Comparison of ENCODE assay signal across 1 cellular context in the genomic region with DNA sequence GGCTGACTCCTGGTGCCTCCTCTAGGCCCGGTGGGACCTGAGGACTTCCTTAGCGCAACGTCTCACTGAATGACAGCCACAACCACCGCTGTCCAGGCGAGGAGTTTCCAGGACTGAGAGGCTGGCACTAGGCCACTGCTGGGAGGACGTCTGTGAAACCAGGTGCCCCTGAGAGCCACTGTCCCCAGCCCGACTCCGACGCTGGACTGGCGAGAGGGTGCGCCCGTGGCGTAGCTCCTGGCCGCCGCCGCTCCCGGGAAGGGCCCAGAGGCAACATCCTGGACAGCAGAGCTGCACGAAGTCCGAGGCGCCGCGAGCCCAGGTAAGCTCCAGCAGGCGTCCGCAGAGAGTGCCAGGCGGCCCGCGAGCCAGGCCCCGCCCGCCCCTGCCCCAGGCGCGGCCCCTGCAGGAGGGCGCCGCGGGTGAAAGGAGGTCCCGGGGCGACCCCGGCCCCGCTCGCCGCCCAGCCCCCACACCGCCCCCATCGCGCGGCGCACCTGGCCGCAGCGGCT.
TF ChIP-seq lines count a peak whose summit lies in the region.

No MANE protein-coding gene starts in this region.

TF ChIP-seq in K562, 482 proteins besides CTCF, POLR2A, EP300 and RAD21 (continues in another document):
- TF ChIP-seq ZNF174 (CRISPR knock-in tag; IDR thresholded peaks at IDR 0.05): no peak
- TF ChIP-seq, protein P1, sequence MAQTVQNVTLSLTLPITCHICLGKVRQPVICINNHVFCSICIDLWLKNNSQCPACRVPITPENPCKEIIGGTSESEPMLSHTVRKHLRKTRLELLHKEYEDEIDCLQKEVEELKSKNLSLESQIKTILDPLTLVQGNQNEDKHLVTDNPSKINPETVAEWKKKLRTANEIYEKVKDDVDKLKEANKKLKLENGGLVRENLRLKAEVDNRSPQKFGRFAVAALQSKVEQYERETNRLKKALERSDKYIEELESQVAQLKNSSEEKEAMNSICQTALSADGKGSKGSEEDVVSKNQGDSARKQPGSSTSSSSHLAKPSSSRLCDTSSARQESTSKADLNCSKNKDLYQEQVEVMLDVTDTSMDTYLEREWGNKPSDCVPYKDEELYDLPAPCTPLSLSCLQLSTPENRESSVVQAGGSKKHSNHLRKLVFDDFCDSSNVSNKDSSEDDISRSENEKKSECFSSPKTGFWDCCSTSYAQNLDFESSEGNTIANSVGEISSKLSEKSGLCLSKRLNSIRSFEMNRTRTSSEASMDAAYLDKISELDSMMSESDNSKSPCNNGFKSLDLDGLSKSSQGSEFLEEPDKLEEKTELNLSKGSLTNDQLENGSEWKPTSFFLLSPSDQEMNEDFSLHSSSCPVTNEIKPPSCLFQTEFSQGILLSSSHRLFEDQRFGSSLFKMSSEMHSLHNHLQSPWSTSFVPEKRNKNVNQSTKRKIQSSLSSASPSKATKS (CRISPR knock-in tag; IDR thresholded peaks at IDR 0.05): no peak
- TF ChIP-seq, protein P2, sequence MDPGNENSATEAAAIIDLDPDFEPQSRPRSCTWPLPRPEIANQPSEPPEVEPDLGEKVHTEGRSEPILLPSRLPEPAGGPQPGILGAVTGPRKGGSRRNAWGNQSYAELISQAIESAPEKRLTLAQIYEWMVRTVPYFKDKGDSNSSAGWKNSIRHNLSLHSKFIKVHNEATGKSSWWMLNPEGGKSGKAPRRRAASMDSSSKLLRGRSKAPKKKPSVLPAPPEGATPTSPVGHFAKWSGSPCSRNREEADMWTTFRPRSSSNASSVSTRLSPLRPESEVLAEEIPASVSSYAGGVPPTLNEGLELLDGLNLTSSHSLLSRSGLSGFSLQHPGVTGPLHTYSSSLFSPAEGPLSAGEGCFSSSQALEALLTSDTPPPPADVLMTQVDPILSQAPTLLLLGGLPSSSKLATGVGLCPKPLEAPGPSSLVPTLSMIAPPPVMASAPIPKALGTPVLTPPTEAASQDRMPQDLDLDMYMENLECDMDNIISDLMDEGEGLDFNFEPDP (CRISPR knock-in tag; IDR thresholded peaks at IDR 0.05): 0 out of 2 replicates have a peak, but pooled peaks have one; percentile 59
- no peak for TF ChIP-seq ZNF384 (IDR thresholded peaks at IDR 0.05; ENCODE audit: low read depth, low read length)
- TF ChIP-seq TARDBP (IDR thresholded peaks at IDR 0.05): no peak
- TF ChIP-seq RNF2 (IDR thresholded peaks at IDR 0.05): no peak
- TF ChIP-seq BMI1 (IDR thresholded peaks at IDR 0.05; ENCODE audit: low read length): no peak
- no peak for TF ChIP-seq SMAD2 (IDR thresholded peaks at IDR 0.05; ENCODE audit: low read depth, low read length)
- no peak for TF ChIP-seq KLF13 (tag; IDR thresholded peaks at IDR 0.05; ENCODE audit: borderline replicate concordance, low read depth)
- TF ChIP-seq CHD2 (IDR thresholded peaks at IDR 0.05; ENCODE audit: low read depth, low read length): no peak
- TF ChIP-seq MTF1 (CRISPR knock-in tag; IDR thresholded peaks at IDR 0.05; ENCODE audit: borderline replicate concordance): no peak
- no peak for TF ChIP-seq ZNF3 (CRISPR knock-in tag; IDR thresholded peaks at IDR 0.05)
- no peak for TF ChIP-seq SAFB2 (IDR thresholded peaks at IDR 0.05; ENCODE audit: borderline replicate concordance, low read depth, low read length, severe bottlenecking)
- no peak for TF ChIP-seq MTA1 (IDR thresholded peaks at IDR 0.05; ENCODE audit: borderline replicate concordance)
- no peak for TF ChIP-seq RBM34 (IDR thresholded peaks at IDR 0.05; ENCODE audit: borderline replicate concordance, insufficient read depth, low read length)
- TF ChIP-seq RFX1 (IDR thresholded peaks at IDR 0.05): no peak
- TF ChIP-seq, protein P3, sequence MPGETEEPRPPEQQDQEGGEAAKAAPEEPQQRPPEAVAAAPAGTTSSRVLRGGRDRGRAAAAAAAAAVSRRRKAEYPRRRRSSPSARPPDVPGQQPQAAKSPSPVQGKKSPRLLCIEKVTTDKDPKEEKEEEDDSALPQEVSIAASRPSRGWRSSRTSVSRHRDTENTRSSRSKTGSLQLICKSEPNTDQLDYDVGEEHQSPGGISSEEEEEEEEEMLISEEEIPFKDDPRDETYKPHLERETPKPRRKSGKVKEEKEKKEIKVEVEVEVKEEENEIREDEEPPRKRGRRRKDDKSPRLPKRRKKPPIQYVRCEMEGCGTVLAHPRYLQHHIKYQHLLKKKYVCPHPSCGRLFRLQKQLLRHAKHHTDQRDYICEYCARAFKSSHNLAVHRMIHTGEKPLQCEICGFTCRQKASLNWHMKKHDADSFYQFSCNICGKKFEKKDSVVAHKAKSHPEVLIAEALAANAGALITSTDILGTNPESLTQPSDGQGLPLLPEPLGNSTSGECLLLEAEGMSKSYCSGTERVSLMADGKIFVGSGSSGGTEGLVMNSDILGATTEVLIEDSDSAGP (CRISPR knock-in tag; IDR thresholded peaks at IDR 0.05): no peak
- no peak for TF ChIP-seq ZNF324 (CRISPR knock-in tag; IDR thresholded peaks at IDR 0.05)
- TF ChIP-seq MEIS2 (IDR thresholded peaks at IDR 0.05; ENCODE audit: partially characterized antibody): no peak
- TF ChIP-seq SIN3B (IDR thresholded peaks at IDR 0.05; ENCODE audit: low read depth): no peak
- no peak; the same call in 1 of the 2 replicates for TF ChIP-seq ZNF766 (CRISPR knock-in tag; conservative IDR thresholded peaks at IDR 0.05)
- TF ChIP-seq ZKSCAN1 (IDR thresholded peaks at IDR 0.05; ENCODE audit: low read depth, low read length): peak; percentile 47
- TF ChIP-seq, protein P4, sequence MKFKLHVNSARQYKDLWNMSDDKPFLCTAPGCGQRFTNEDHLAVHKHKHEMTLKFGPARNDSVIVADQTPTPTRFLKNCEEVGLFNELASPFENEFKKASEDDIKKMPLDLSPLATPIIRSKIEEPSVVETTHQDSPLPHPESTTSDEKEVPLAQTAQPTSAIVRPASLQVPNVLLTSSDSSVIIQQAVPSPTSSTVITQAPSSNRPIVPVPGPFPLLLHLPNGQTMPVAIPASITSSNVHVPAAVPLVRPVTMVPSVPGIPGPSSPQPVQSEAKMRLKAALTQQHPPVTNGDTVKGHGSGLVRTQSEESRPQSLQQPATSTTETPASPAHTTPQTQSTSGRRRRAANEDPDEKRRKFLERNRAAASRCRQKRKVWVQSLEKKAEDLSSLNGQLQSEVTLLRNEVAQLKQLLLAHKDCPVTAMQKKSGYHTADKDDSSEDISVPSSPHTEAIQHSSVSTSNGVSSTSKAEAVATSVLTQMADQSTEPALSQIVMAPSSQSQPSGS (CRISPR knock-in tag; IDR thresholded peaks at IDR 0.05): no peak
- TF ChIP-seq, protein P5, sequence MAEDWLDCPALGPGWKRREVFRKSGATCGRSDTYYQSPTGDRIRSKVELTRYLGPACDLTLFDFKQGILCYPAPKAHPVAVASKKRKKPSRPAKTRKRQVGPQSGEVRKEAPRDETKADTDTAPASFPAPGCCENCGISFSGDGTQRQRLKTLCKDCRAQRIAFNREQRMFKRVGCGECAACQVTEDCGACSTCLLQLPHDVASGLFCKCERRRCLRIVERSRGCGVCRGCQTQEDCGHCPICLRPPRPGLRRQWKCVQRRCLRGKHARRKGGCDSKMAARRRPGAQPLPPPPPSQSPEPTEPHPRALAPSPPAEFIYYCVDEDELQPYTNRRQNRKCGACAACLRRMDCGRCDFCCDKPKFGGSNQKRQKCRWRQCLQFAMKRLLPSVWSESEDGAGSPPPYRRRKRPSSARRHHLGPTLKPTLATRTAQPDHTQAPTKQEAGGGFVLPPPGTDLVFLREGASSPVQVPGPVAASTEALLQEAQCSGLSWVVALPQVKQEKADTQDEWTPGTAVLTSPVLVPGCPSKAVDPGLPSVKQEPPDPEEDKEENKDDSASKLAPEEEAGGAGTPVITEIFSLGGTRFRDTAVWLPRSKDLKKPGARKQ (CRISPR knock-in tag; IDR thresholded peaks at IDR 0.05): no peak
- TF ChIP-seq, protein P6, sequence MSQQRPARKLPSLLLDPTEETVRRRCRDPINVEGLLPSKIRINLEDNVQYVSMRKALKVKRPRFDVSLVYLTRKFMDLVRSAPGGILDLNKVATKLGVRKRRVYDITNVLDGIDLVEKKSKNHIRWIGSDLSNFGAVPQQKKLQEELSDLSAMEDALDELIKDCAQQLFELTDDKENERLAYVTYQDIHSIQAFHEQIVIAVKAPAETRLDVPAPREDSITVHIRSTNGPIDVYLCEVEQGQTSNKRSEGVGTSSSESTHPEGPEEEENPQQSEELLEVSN (IDR thresholded peaks at IDR 0.05; ENCODE audit: borderline replicate concordance in 1 of 2, extremely low read depth in 1 of 2, insufficient read depth in 1 of 2, insufficient read length in 1 of 2, low read depth in 1 of 2, low read length in 1 of 2, poor library complexity in 1 of 2, severe bottlenecking in 1 of 2): peak in 1 of 2 experiments; percentile 28
- no peak for TF ChIP-seq CCNT2 (IDR thresholded peaks at IDR 0.05; ENCODE audit: borderline replicate concordance, extremely low read depth, insufficient read length, low read depth, low read length)
- 0 out of 2 replicates have a peak, but pooled peaks have one; percentile 4 for TF ChIP-seq ZNF764 (CRISPR knock-in tag; IDR thresholded peaks at IDR 0.05; ENCODE audit: low read depth)
- no peak for TF ChIP-seq EP400 (IDR thresholded peaks at IDR 0.05)
- TF ChIP-seq, protein P7, sequence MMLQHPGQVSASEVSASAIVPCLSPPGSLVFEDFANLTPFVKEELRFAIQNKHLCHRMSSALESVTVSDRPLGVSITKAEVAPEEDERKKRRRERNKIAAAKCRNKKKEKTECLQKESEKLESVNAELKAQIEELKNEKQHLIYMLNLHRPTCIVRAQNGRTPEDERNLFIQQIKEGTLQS (IDR thresholded peaks at IDR 0.05): no peak
- TF ChIP-seq, protein P7 (CRISPR knock-in tag; conservative IDR thresholded peaks at IDR 0.05): peak; percentile 83; the same call in 1 of the 2 replicates
- TF ChIP-seq ZNF561 (CRISPR knock-in tag; conservative IDR thresholded peaks at IDR 0.05): no peak
- no peak for TF ChIP-seq ZNF263 (CRISPR knock-in tag; IDR thresholded peaks at IDR 0.05; ENCODE audit: borderline replicate concordance)
- 0 out of 2 replicates have a peak, but pooled peaks have one; percentile 14 for TF ChIP-seq ETV1 (tag; conservative IDR thresholded peaks at IDR 0.05; ENCODE audit: low read depth)
- TF ChIP-seq, protein P8, sequence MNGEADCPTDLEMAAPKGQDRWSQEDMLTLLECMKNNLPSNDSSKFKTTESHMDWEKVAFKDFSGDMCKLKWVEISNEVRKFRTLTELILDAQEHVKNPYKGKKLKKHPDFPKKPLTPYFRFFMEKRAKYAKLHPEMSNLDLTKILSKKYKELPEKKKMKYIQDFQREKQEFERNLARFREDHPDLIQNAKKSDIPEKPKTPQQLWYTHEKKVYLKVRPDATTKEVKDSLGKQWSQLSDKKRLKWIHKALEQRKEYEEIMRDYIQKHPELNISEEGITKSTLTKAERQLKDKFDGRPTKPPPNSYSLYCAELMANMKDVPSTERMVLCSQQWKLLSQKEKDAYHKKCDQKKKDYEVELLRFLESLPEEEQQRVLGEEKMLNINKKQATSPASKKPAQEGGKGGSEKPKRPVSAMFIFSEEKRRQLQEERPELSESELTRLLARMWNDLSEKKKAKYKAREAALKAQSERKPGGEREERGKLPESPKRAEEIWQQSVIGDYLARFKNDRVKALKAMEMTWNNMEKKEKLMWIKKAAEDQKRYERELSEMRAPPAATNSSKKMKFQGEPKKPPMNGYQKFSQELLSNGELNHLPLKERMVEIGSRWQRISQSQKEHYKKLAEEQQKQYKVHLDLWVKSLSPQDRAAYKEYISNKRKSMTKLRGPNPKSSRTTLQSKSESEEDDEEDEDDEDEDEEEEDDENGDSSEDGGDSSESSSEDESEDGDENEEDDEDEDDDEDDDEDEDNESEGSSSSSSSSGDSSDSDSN (IDR thresholded peaks at IDR 0.05; ENCODE audit: borderline replicate concordance in 1 of 2, low read depth in 2 of 2, low read length in 2 of 2): peak; percentile 96 to 98
- TF ChIP-seq ARID1B (IDR thresholded peaks at IDR 0.05): no peak
- no peak for TF ChIP-seq NFYB (IDR thresholded peaks at IDR 0.05; ENCODE audit: extremely low read depth, insufficient read length)
- TF ChIP-seq ZNF175 (CRISPR knock-in tag; IDR thresholded peaks at IDR 0.05; ENCODE audit: low read depth): 0 out of 2 replicates have a peak, but pooled peaks have one; percentile 33
- TF ChIP-seq GTF2E2 (tag; IDR thresholded peaks at IDR 0.05): no peak
- TF ChIP-seq, protein P9, sequence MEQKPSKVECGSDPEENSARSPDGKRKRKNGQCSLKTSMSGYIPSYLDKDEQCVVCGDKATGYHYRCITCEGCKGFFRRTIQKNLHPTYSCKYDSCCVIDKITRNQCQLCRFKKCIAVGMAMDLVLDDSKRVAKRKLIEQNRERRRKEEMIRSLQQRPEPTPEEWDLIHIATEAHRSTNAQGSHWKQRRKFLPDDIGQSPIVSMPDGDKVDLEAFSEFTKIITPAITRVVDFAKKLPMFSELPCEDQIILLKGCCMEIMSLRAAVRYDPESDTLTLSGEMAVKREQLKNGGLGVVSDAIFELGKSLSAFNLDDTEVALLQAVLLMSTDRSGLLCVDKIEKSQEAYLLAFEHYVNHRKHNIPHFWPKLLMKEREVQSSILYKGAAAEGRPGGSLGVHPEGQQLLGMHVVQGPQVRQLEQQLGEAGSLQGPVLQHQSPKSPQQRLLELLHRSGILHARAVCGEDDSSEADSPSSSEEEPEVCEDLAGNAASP (IDR thresholded peaks at IDR 0.05): no peak
- no peak for TF ChIP-seq ATF7 (IDR thresholded peaks at IDR 0.05)
- no peak for TF ChIP-seq MYC (IDR thresholded peaks at IDR 0.05; ENCODE audit: low read depth, low read length)
- TF ChIP-seq MYC (CRISPR knock-in tag; IDR thresholded peaks at IDR 0.05; ENCODE audit: borderline replicate concordance, low read depth): peak; percentile 92; the same call in 1 of the 2 replicates
- no peak for TF ChIP-seq NUFIP1 (IDR thresholded peaks at IDR 0.05; ENCODE audit: partially characterized antibody)
- TF ChIP-seq TRIM28 (IDR thresholded peaks at IDR 0.05): no peak
- TF ChIP-seq HNRNPLL (IDR thresholded peaks at IDR 0.05; ENCODE audit: low read depth, low read length, poor library complexity, severe bottlenecking): peak; percentile 99
- no peak for TF ChIP-seq PHF21A (IDR thresholded peaks at IDR 0.05; ENCODE audit: borderline replicate concordance, low read depth)
- TF ChIP-seq ZNF133 (CRISPR knock-in tag; IDR thresholded peaks at IDR 0.05): no peak
- no peak for TF ChIP-seq BRCA1 (IDR thresholded peaks at IDR 0.05)
- TF ChIP-seq BRCA1 (CRISPR knock-in tag; IDR thresholded peaks at IDR 0.05): no peak
- TF ChIP-seq CAMTA2 (CRISPR knock-in tag; conservative IDR thresholded peaks at IDR 0.05): no peak
- TF ChIP-seq, protein P10, sequence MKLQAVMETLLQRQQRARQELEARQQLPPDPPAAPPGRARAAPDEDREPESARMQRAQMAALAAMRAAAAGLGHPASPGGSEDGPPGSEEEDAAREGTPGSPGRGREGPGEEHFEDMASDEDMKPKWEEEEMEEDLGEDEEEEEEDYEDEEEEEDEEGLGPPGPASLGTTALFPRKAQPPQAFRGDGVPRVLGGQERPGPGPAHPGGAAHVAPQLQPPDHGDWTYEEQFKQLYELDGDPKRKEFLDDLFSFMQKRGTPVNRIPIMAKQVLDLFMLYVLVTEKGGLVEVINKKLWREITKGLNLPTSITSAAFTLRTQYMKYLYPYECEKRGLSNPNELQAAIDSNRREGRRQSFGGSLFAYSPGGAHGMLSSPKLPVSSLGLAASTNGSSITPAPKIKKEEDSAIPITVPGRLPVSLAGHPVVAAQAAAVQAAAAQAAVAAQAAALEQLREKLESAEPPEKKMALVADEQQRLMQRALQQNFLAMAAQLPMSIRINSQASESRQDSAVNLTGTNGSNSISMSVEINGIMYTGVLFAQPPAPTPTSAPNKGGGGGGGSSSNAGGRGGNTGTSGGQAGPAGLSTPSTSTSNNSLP (IDR thresholded peaks at IDR 0.05; ENCODE audit: borderline replicate concordance, low read depth, low read length): no peak
- TF ChIP-seq ZNF76 (CRISPR knock-in tag; IDR thresholded peaks at IDR 0.05; ENCODE audit: borderline replicate concordance): no peak
- TF ChIP-seq CXXC5 (CRISPR knock-in tag; IDR thresholded peaks at IDR 0.05): no peak
